In the genomic region with DNA sequence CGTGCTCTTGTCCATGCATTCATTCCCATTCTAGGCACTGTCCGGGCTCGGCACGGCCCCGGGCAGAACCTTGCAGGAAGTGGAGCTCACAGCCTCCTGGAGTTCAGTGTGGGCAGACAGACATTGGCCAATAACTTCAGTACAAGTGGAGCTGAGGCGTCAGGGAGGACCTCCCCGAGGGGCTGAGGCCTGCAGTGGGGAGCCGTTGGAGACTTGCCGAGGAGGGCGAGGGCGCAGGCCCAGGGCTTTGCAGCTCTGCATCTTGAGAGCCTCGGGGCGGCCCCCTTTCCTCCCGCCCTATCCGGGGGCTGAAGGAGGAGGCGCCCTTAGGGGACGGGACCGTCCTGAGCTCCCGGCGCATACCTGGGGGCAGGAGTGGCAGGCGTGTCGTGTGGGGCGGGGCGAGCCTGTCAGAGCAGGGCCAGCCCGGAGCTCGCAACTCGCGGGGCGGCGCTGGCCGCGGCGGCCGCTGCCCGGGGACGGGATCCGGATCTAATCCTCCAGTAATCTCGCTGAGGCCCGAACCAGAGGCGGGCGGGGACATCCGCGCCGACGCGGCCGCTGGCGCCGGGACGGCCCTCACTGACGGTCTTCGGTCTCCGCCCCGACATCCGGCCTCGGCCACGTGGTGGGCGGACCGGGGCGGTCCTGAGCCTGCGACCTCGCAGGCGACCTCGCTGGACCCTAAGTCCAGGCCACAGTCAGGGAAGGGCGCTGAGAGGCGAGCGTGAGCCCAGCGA, we compare ENCODE assay signal across 8 cellular contexts. TPM values are rescaled to one million over a fixed set of nuclear protein-coding genes. Genes with fewer than 3 reads are reported as not detected.
DNase-seq lines count a peak whose midpoint lies in the region; ATAC-seq, FAIRE-seq and TF ChIP-seq lines count a peak whose summit lies in the region.

A gene (plus strand): TSS at position 698 of the 740 bp plus-strand sequence. CDS start 530 bp downstream, outside the sequence.

- peak; percentile 1 for TF ChIP-seq CTCF in neutrophil (IDR thresholded peaks at IDR 0.05)

- H3K4me3 ChIP-seq in SJSA1 (peak within 1 kb of the TSS; percentile 54), neutrophil (ENCODE audit: low read depth in 1 of 2, low read length in 1 of 2) (peak within 1 kb of the TSS; percentile 72 to 77)

- no peaks in the 10 kb centered on the region for H3K9me3 ChIP-seq in SJSA1 (replicated peaks)
- no peaks in the 10 kb centered on the region for H3K9me3 ChIP-seq in neutrophil

- peak; percentile 79 for ATAC-seq in GM19395 (IDR thresholded peaks at IDR 0.05; ENCODE audit: unreplicated experiment)
- ATAC-seq in HG03565 (IDR thresholded peaks at IDR 0.05; ENCODE audit: unreplicated experiment), result peak; percentile 62

- peaks cover 8% of the 10 kb centered on the region for H3K36me3 ChIP-seq in SJSA1
- no peaks in the 10 kb centered on the region for H3K36me3 ChIP-seq in neutrophil

- peak within 1 kb of the TSS; percentile 83 for H3K27ac ChIP-seq in SJSA1
- peak within 1 kb of the TSS; percentile 50 for H3K27ac ChIP-seq in neutrophil
- peak within 1 kb of the TSS; percentile 92 for H3K27ac ChIP-seq in substantia nigra (ENCODE audit: low read depth, low read length, poor library complexity, severe bottlenecking)

- H3K4me1 ChIP-seq in SJSA1 (replicated peaks) (peaks cover 22% of the 10 kb centered on the region), neutrophil (ENCODE audit: control insufficient read depth in 1 of 2, insufficient read depth in 1 of 2, low read depth in 1 of 2, low read length in 1 of 2) (peaks cover 17 to 18% of the 10 kb centered on the region in 2 experiments)

- FAIRE-seq in frontal cortex (lab: Jason Lieb, UNC), result no peak

- DNase-seq in COLO829 (ENCODE audit: low spot score) (peak; percentile 98), SJSA1 (ENCODE audit: low read depth in 1 of 2, low spot score in 2 of 2) (peak; percentile 76 to 83), frontal cortex (ENCODE audit: low spot score in 2 of 2) (peak; percentile 96 to 98), substantia nigra (lab: John Stamatoyannopoulos, UW) (peak in 46 of 49 donors; percentile 49 to 89 (median 72))
- DNase-seq in activated naive CD4-positive, alpha-beta T cell treated with Interleukin-2 at 50 U/mL for 16 hours, result peak; percentile 78

- H3K27me3 ChIP-seq in SJSA1 (replicated peaks) (no peaks in the 10 kb centered on the region), neutrophil (no peaks in the 10 kb centered on the region)

RNA-seq across cellular contexts. Expression of the gene that starts here (rescaled TPM):
- 11.0 and 19.0 TPM in 2 replicates for total RNA-seq in SJSA1 (2014; rRNA removed; shearing (Covaris generic))
- total RNA-seq in frontal cortex, result 3.3 TPM

Comparison
In these comparisons a context has a peak if more than half of its experiments do, and no peak if none do; other contexts are left out.
1. Peak in every context shown above with its lines: DNase-seq, ATAC-seq, H3K4me3 ChIP-seq and H3K27ac ChIP-seq.